8 cellular contexts compared by ENCODE assay signal in the genomic region with DNA sequence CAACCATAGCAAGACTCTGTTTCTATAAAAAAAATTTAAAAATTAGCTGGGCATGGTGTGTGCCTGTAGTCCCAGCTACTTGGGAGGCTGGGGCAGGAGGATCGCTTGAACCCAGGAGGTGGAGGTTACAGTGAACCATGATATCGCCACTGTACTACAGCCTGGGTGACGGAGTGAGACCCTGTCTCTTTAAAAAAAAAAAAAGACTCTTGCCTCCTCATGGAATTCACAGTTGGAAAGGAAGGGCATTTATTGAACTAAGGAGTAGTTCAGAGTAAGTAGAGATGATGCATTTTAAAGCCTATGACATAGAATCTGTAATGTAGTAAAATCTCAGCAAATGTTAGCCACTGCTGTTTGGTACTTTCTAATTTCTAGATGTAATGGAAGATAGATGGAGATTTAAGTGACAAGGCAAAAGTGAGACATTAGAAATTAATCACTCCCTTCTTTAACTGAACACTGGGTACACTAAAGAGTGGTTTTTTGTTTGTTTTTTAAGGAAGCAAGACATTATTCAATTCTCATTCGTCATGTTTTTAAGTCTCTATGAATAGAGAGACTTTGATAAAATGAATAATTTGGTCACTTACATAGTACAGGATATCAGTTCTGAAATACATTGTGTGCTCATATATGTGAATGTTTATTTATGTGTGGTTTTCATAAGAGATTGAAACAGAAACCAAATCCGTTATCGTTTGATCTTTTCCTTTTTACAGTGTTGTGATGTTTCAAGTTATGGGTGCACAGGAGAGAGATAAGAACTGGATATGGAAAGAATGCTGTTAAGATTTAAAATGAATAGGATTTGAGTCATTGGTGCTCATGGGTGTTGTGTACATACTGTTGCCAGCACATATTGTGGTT.
DNase-seq lines count a peak whose midpoint lies in the region; ATAC-seq and TF ChIP-seq lines count a peak whose summit lies in the region.

No MANE protein-coding gene starts in this region.

- H3K4me3 Mint-ChIP-seq in T-helper 1 cell treated with Interleukin-12 subunit alpha and Interleukin-12 subunit beta and Interleukin-4 antibody, amounts not matched to agents 30 μg/mL and 1 μg/mL, for 36 hours, result peak overlapping the region; percentile 55

- peak overlapping the region; percentile 70 for H3K27ac Mint-ChIP-seq in T-helper 1 cell treated with Interleukin-12 subunit alpha and Interleukin-12 subunit beta and Interleukin-4 antibody, amounts not matched to agents 30 μg/mL and 1 μg/mL, for 36 hours

- peaks cover 31% of the 10 kb centered on the region for H3K36me3 Mint-ChIP-seq in T-helper 1 cell treated with Interleukin-12 subunit alpha and Interleukin-12 subunit beta and Interleukin-4 antibody, amounts not matched to agents 30 μg/mL and 1 μg/mL, for 36 hours (ENCODE audit: low read depth)

- H3K4me1 Mint-ChIP-seq in T-helper 1 cell treated with Interleukin-12 subunit alpha and Interleukin-12 subunit beta and Interleukin-4 antibody, amounts not matched to agents 30 μg/mL and 1 μg/mL, for 36 hours (ENCODE audit: low read depth), result peaks cover 36% of the 10 kb centered on the region

- H3K27me3 Mint-ChIP-seq in T-helper 1 cell treated with Interleukin-12 subunit alpha and Interleukin-12 subunit beta and Interleukin-4 antibody, amounts not matched to agents 30 μg/mL and 1 μg/mL, for 36 hours (ENCODE audit: low read depth), result no peaks in the 10 kb centered on the region

- peak overlapping the region; percentile 38 for H3K4me3 ChIP-seq in fibroblast of mammary gland (ENCODE audit: control insufficient read depth, low read depth, low read length)

- DNase-seq in activated CD4-positive, CD25-positive, alpha-beta regulatory T cell (lab: John Stamatoyannopoulos, UW), result no peak
- DNase-seq in fibroblast of mammary gland (ENCODE audit: low read depth), result peak; percentile 83
- peak; percentile 28 for DNase-seq in smooth muscle cell of the brain vasculature (ENCODE audit: low read depth, low spot score)
- no peak for DNase-seq in retina
- no peak for DNase-seq in germinal center (ENCODE audit: low spot score)

- TF ChIP-seq CTCF in fibroblast of mammary gland (conservative IDR thresholded peaks at IDR 0.05; ENCODE audit: control insufficient read depth, insufficient read depth, low read depth, low read length), result no peak

- peaks cover 22% of the 10 kb centered on the region for H3K9me3 Mint-ChIP-seq in T-helper 1 cell treated with Interleukin-12 subunit alpha and Interleukin-12 subunit beta and Interleukin-4 antibody, amounts not matched to agents 30 μg/mL and 1 μg/mL, for 36 hours

- ATAC-seq in activated CD4-positive, CD25-positive, alpha-beta regulatory T cell treated with anti-CD3 and anti-CD28 coated beads, Interleukin-2, amount 50 U/mL, for 24 hours, result peak; percentile 90
- ATAC-seq in HG02981 (IDR thresholded peaks at IDR 0.05; ENCODE audit: unreplicated experiment), result peak; percentile 73

Comparison
In these comparisons a context has a peak if more than half of its experiments do, and no peak if none do; other contexts are left out.
1. DNase-seq: peak in fibroblast of mammary gland (single experiment) and smooth muscle cell of the brain vasculature (single experiment); none in activated CD4-positive, CD25-positive, alpha-beta regulatory T cell (0 of 4), retina (single experiment) and germinal center (single experiment).